In genomic region chr16:63617047-63617989, GRCh38 we compare ENCODE assay signal across 11 cellular contexts.
A peak's percentile ranks its signal among the peaks of the same experiment; 100 is the strongest.
DNase-seq lines count a peak whose midpoint lies in the region; ATAC-seq and TF ChIP-seq lines count a peak whose summit lies in the region.
"Had no signal": no experiment of that assay in that cellular context is flagged by ENCODE, and none has a peak within 500 bp of the region (broad histone marks: within the 10 kb centered on the region; RNA-seq: fewer than 3 reads in every experiment).

No MANE protein-coding gene starts in this region.

- TF ChIP-seq CTCF in esophagus muscularis mucosa (IDR thresholded peaks at IDR 0.05): no peak
- no peak for TF ChIP-seq CTCF in mucosa of descending colon (IDR thresholded peaks at IDR 0.05)

- intact Hi-C loops in Right ventricle myocardium inferior (cut with DNase I) (loop anchor here (10.0 kb wide), 1 partner anchor 83 kb away; no protein-coding TSS in a partner anchor), cardiac septum (cut with DNase I) (no loop called here), esophagus muscularis mucosa (cut with DNase I) (no loop called here), mucosa of descending colon (cut with DNase I, micrococcal nuclease) (no loop called here)

- 27% methylated on average over 30 of the region's 55 CpGs for WGBS in esophagus muscularis mucosa

- H3K36me3 ChIP-seq in esophagus muscularis mucosa: no peaks in the 10 kb centered on the region
- H3K36me3 ChIP-seq in mucosa of descending colon (ENCODE audit: low read depth): no peaks in the 10 kb centered on the region
- H3K36me3 ChIP-seq: adrenal gland had no signal

- DNase-seq in Right ventricle myocardium inferior (ENCODE audit: missing footprints): peak; percentile 64
- no peak for DNase-seq in cardiac septum (ENCODE audit: low spot score)
- no peak for DNase-seq in esophagus muscularis mucosa (ENCODE audit: extremely low spot score)
- peak; percentile 4 to 50 (median 27) for DNase-seq in mucosa of descending colon
- no peak for DNase-seq in stimulated activated CD4-positive, alpha-beta T cell treated with anti-CD3 and anti-CD28 coated beads, Interleukin-2, amount 100 ng/mL, for 24 hours
- DNase-seq in mucosa of gallbladder (ENCODE audit: low spot score): no peak
- DNase-seq in activated CD4-positive, alpha-beta T cell treated with anti-CD3 and anti-CD28 coated beads, Interleukin-2, amount 50 U/mL, for 48 hours: no peak
- DNase-seq: activated CD4-positive, alpha-beta T cell treated with anti-CD3 and anti-CD28 coated beads for 48 hours; adrenal gland; GOT3 had no signal

- peak overlapping the region in 3 of 4 donors; percentile 27 to 51 (median 46) for H3K27ac ChIP-seq in esophagus muscularis mucosa (replicated peaks in 1 of 4)
- H3K27ac ChIP-seq: adrenal gland had no signal

- no peak for TF ChIP-seq EP300 in esophagus muscularis mucosa (IDR thresholded peaks at IDR 0.05)

- peak overlapping the region; percentile 54 to 59 (median 58) for H3K4me3 ChIP-seq in esophagus muscularis mucosa
- H3K4me3 ChIP-seq in mucosa of descending colon: no peak overlapping the region

- H3K4me1 ChIP-seq in esophagus muscularis mucosa (peaks cover 0 to 5% (median 2%) of the 10 kb centered on the region in 4 donors), mucosa of descending colon (ENCODE audit: low read depth) (no peaks in the 10 kb centered on the region)
- H3K4me1 ChIP-seq: adrenal gland had no signal

- H3K9me3 ChIP-seq in esophagus muscularis mucosa (no peaks in the 10 kb centered on the region), mucosa of descending colon (no peaks in the 10 kb centered on the region)
- H3K9me3 ChIP-seq: adrenal gland had no signal

- H3K27me3 ChIP-seq in esophagus muscularis mucosa: peaks cover 0 to 7% (median 0%) of the 10 kb centered on the region in 4 donors
- H3K27me3 ChIP-seq: adrenal gland had no signal

- no peak for TF ChIP-seq POLR2A in esophagus muscularis mucosa (IDR thresholded peaks at IDR 0.05; ENCODE audit: low read depth)

- ATAC-seq in Right ventricle myocardium inferior (peak; percentile 67), mucosa of descending colon (peak; percentile 69), GM21723 (IDR thresholded peaks at IDR 0.05; ENCODE audit: unreplicated experiment) (no peak)

Comparison
In these comparisons a context has a peak if more than half of its experiments do, and no peak if none do; other contexts are left out.
1. DNase-seq: peak in Right ventricle myocardium inferior (single experiment) and mucosa of descending colon (3 of 3); none in cardiac septum (single experiment), esophagus muscularis mucosa (single experiment), stimulated activated CD4-positive, alpha-beta T cell treated with anti-CD3 and anti-CD28 coated beads, Interleukin-2, amount 100 ng/mL, for 24 hours (0 of 2), mucosa of gallbladder (single experiment) and activated CD4-positive, alpha-beta T cell treated with anti-CD3 and anti-CD28 coated beads, Interleukin-2, amount 50 U/mL, for 48 hours (0 of 2).